ENCODE assay signal across 8 cellular contexts in genomic region chr3:72847751-72848702, GRCh38. TPM values are rescaled to one million over a fixed set of nuclear protein-coding genes. Genes with fewer than 3 reads are reported as not detected.
A peak's percentile ranks its signal among the peaks of the same experiment; 100 is the strongest.
DNase-seq lines count a peak whose midpoint lies in the region; ATAC-seq and TF ChIP-seq lines count a peak whose summit lies in the region.

Gene SHQ1, minus strand, starts transcription at chr3:72848445. Its CDS starts 105 bp downstream, at chr3:72848340.

- TF ChIP-seq CTCF in HL-60 (IDR thresholded peaks at IDR 0.05; ENCODE audit: insufficient read depth, low read length): no peak
- no peak for TF ChIP-seq CTCF in lung (IDR thresholded peaks at IDR 0.05; ENCODE audit: control extremely low read depth, extremely low read depth)

- DNase-seq in CMK (ENCODE audit: low read depth): peak; percentile 49
- peak; percentile 93 to 98 for DNase-seq in HL-60 (ENCODE audit: low read depth in 1 of 2, low spot score in 1 of 2)
- DNase-seq in NK-92 treated with Interleukin-12 subunit alpha and Interleukin-12 subunit beta, amount 100 ng/mL, for 24 hours (lab: John Stamatoyannopoulos, UW): peak; percentile 87
- DNase-seq in activated CD8-positive, alpha-beta memory T cell treated with anti-CD3 and anti-CD28 coated beads for 1 hour (ENCODE audit: extremely low read depth in 1 of 2, low read depth in 1 of 2): peak; percentile 85 to 89
- peak; percentile 85 to 93 (median 89) for DNase-seq in effector memory CD4-positive, alpha-beta T cell
- DNase-seq in lung (ENCODE audit: low spot score): peak; percentile 96
- peak; percentile 91 to 96 (median 95) for DNase-seq in stimulated activated CD4-positive, alpha-beta T cell treated with anti-CD3 and anti-CD28 coated beads, TNF-alpha, amount 100 ng/mL, for 24 hours (ENCODE audit: low read depth in 3 of 3)

- H3K4me1 ChIP-seq in effector memory CD4-positive, alpha-beta T cell (ENCODE audit: control insufficient read depth, insufficient read depth, low read length, poor library complexity, severe bottlenecking): peaks cover 8% of the 10 kb centered on the region
- peaks cover 1 to 10% of the 10 kb centered on the region in 2 donors for H3K4me1 ChIP-seq in lung (ENCODE audit: control insufficient read depth in 2 of 2, insufficient read depth in 2 of 2, low read length in 2 of 2)

- H3K36me3 ChIP-seq in effector memory CD4-positive, alpha-beta T cell (ENCODE audit: control insufficient read depth, insufficient read depth, low read length): no peaks in the 10 kb centered on the region
- H3K36me3 ChIP-seq in lung (ENCODE audit: control insufficient read depth in 2 of 2, insufficient read depth in 2 of 2, low read length in 2 of 2): no peaks in the 10 kb centered on the region

- WGBS in lung, 2 donors: 0% methylated on average over 86 of the region's 86 CpGs

- peak; percentile 95 for ATAC-seq in GM19463 (IDR thresholded peaks at IDR 0.05; ENCODE audit: unreplicated experiment)
- peak; percentile 93 for ATAC-seq in lung (ENCODE audit: insufficient read depth, low FRiP score)

- H3K27ac ChIP-seq in HL-60 (replicated peaks): peak within 1 kb of the TSS; percentile 87
- peak within 1 kb of the TSS; percentile 49 for H3K27ac ChIP-seq in effector memory CD4-positive, alpha-beta T cell (ENCODE audit: insufficient read depth, low read length, poor library complexity, severe bottlenecking)
- peak within 1 kb of the TSS; percentile 50 to 85 for H3K27ac ChIP-seq in lung (ENCODE audit: low read depth in 1 of 2, low read length in 1 of 2)

- H3K9me3 ChIP-seq in effector memory CD4-positive, alpha-beta T cell (ENCODE audit: control insufficient read depth, low read length): no peaks in the 10 kb centered on the region
- H3K9me3 ChIP-seq in lung (ENCODE audit: control insufficient read depth in 2 of 2, insufficient read depth in 1 of 2, low read length in 1 of 2): no peaks in the 10 kb centered on the region

- no peaks in the 10 kb centered on the region for H3K27me3 ChIP-seq in HL-60 (ENCODE audit: insufficient read depth, poor library complexity, severe bottlenecking)
- no peaks in the 10 kb centered on the region for H3K27me3 ChIP-seq in effector memory CD4-positive, alpha-beta T cell (replicated peaks; ENCODE audit: control insufficient read depth, insufficient read depth, low read length, poor library complexity, severe bottlenecking)
- no peaks in the 10 kb centered on the region for H3K27me3 ChIP-seq in lung (ENCODE audit: control insufficient read depth, insufficient read depth)

- peak within 1 kb of the TSS; percentile 67 for H3K4me3 ChIP-seq in HL-60 (replicated peaks; ENCODE audit: insufficient read depth, low read length)
- peak within 1 kb of the TSS; percentile 86 for H3K4me3 ChIP-seq in effector memory CD4-positive, alpha-beta T cell (ENCODE audit: insufficient read depth, low read depth, low read length, poor library complexity, severe bottlenecking)
- H3K4me3 ChIP-seq in lung: peak within 1 kb of the TSS; percentile 95

RNA-seq across cellular contexts. Expression of gene SHQ1, which starts in this region (rescaled TPM):
- 10 to 100 TPM; 23.6 to 25.0 TPM for total RNA-seq in lung
- polyA plus RNA-seq in lung: 1 to 10 TPM; 7.3 to 8.4 TPM

Comparison
In these comparisons a context has a peak if more than half of its experiments do, and no peak if none do; other contexts are left out.
1. Peak in every context shown above with its lines: DNase-seq, ATAC-seq, H3K4me3 ChIP-seq and H3K27ac ChIP-seq.